12 cellular contexts compared by ENCODE assay signal in genomic region chr11:58963551-58964075, GRCh38. TPM values are rescaled to one million over a fixed set of nuclear protein-coding genes. Genes with fewer than 3 reads are reported as not detected.
DNase-seq lines count a peak whose midpoint lies in the region; ATAC-seq, FAIRE-seq and TF ChIP-seq lines count a peak whose summit lies in the region.
"Had no signal": no experiment of that assay in that cellular context is flagged by ENCODE, and none has a peak within 500 bp of the region (broad histone marks: within the 10 kb centered on the region; RNA-seq: fewer than 3 reads in every experiment).

No MANE protein-coding gene starts in this region.

- H3K79me2 ChIP-seq in H1 (ENCODE audit: control insufficient read depth in 1 of 2, insufficient read depth in 2 of 2, low read length in 2 of 2), result no peaks in the 10 kb centered on the region

- no peak overlapping the region for H3K56ac ChIP-seq in H1 (replicated peaks; ENCODE audit: insufficient read length, low read depth, low read length)

- H2BK20ac ChIP-seq in H1 (ENCODE audit: low read length), result no peak overlapping the region

- intact Hi-C loops in left ventricle myocardium inferior (cut with micrococcal nuclease), result no loop called here
- intact Hi-C loops in heart right ventricle (cut with DNase I), result loop anchor here in 1 of 10 donors (10.0 kb wide), 1 partner anchor 91 kb away; no protein-coding TSS in a partner anchor
- intact Hi-C loops in ovary (cut with DNase I), result no loop called here

- no peak overlapping the region for H3K23ac ChIP-seq in H1 (ENCODE audit: insufficient read length)

- no peak overlapping the region for H3K27ac ChIP-seq in left ventricle myocardium inferior (replicated peaks)
- no peak overlapping the region for H3K27ac ChIP-seq in heart right ventricle
- no peak overlapping the region for H3K27ac ChIP-seq in H1 (ENCODE audit: low read depth, low read length)
- no peak overlapping the region for H3K27ac ChIP-seq in liver (ENCODE audit: low read depth in 1 of 2, low read length in 2 of 2)
- no peak overlapping the region for H3K27ac ChIP-seq in ovary
- H3K27ac ChIP-seq: BLaER1 treated with 17β-estradiol and CSF1 and Interleukin-3, amounts not matched to agents 10 nM and 100 nM had no signal

- 10 to 11% methylated on average over 27 of the region's 27 CpGs for WGBS in heart right ventricle, 2 donors
- 17% methylated on average over 27 of the region's 27 CpGs; no CpG with 5 or more reads in 1 of the 2 experiments for WGBS in H1 (ENCODE audit: extremely low coverage in 1 of 2, insufficient coverage in 1 of 2, insufficient read length in 1 of 2, insufficient replicate concordance in 2 of 2, low coverage in 1 of 2, low lambda C conversion rate in 2 of 2, missing lambda C conversion rate in 1 of 2), 2 experiments
- 32% methylated on average over 27 of the region's 27 CpGs for WGBS in liver
- WGBS in ovary, 3 donors, result 9 to 24% (median 23%) methylated on average over 27 of the region's 27 CpGs

- H2BK15ac ChIP-seq in H1 (ENCODE audit: low read length), result peak overlapping the region; percentile 48; the same call in 1 of the 2 replicates

- H3K27me3 ChIP-seq in left ventricle myocardium inferior (ENCODE audit: low read depth) (peaks cover 79% of the 10 kb centered on the region), heart right ventricle (peaks cover 0 to 74% (median 35%) of the 10 kb centered on the region in 7 donors), H1 (replicated peaks in 1 of 4; ENCODE audit: control insufficient read depth in 3 of 4, extremely low read depth in 1 of 4, insufficient read depth in 3 of 4, low read length in 3 of 4) (peaks cover 0 to 16% (median 13%) of the 10 kb centered on the region in 4 experiments; a peak in 6 of 7 replicates), liver (ENCODE audit: control insufficient read depth in 4 of 4, insufficient read depth in 4 of 4, low read length in 3 of 4) (no peaks in the 10 kb centered on the region), ovary (no peaks in the 10 kb centered on the region)
- H3K27me3 ChIP-seq: BLaER1 treated with 17β-estradiol and CSF1 and Interleukin-3, amounts not matched to agents 10 nM and 100 nM had no signal

- no peak overlapping the region; the same call in 1 of the 2 replicates for H3K18ac ChIP-seq in H1 (ENCODE audit: extremely low read depth, low read length)

- peak overlapping the region; percentile 74; the same call in 1 of the 2 replicates for H2AFZ ChIP-seq in H1 (ENCODE audit: low read length)

- no peak overlapping the region for H2AK5ac ChIP-seq in H1 (ENCODE audit: low read depth, low read length)

- peak; percentile 91 for FAIRE-seq in H1 (lab: Jason Lieb, UNC)

- H3K9ac ChIP-seq in H1 (replicated peaks in 1 of 4; ENCODE audit: extremely low read depth in 1 of 4, low read depth in 3 of 4, low read length in 3 of 4) (peak overlapping the region in 1 of 4 experiments; percentile 13; a peak in 2 of 7 replicates), liver (ENCODE audit: low read depth in 1 of 2, low read length in 2 of 2) (no peak overlapping the region)
- H3K9ac ChIP-seq: BLaER1 treated with 17β-estradiol and CSF1 and Interleukin-3, amounts not matched to agents 10 nM and 100 nM had no signal

- H3K4ac ChIP-seq in H1 (replicated peaks; ENCODE audit: insufficient read length, low read depth, low read length), result no peak overlapping the region

- H4K8ac ChIP-seq in H1 (ENCODE audit: extremely low read depth, insufficient read depth, low read length), result no peak overlapping the region

- no peak for TF ChIP-seq CTCF in left ventricle myocardium inferior (IDR thresholded peaks at IDR 0.05; ENCODE audit: borderline replicate concordance)
- TF ChIP-seq CTCF in heart right ventricle (IDR thresholded peaks at IDR 0.05), result no peak
- TF ChIP-seq CTCF in H1 (IDR thresholded peaks at IDR 0.05; ENCODE audit: control extremely low read depth in 1 of 3, insufficient read depth in 1 of 3, low read depth in 1 of 3, low read length in 3 of 3), result peak; percentile 46 to 62 (median 53); a peak in 3 of 4 replicates
- TF ChIP-seq CTCF in liver (IDR thresholded peaks at IDR 0.05; ENCODE audit: low read depth, low read length, missing input control), result peak; percentile 15
- no peak for TF ChIP-seq CTCF in ovary (IDR thresholded peaks at IDR 0.05)

- H3K4me1 ChIP-seq in left ventricle myocardium inferior (no peaks in the 10 kb centered on the region), heart right ventricle (no peaks in the 10 kb centered on the region), H1 (replicated peaks in 1 of 4; ENCODE audit: control insufficient read depth in 3 of 4, insufficient read depth in 4 of 4, low read length in 3 of 4) (peaks cover 0 to 2% (median 0%) of the 10 kb centered on the region in 4 experiments; a peak in 1 of 7 replicates), liver (ENCODE audit: control insufficient read depth in 4 of 4, insufficient read depth in 4 of 4, low read length in 3 of 4) (peaks cover 0 to 6% (median 0%) of the 10 kb centered on the region in 4 donors), ovary (ENCODE audit: insufficient read depth) (no peaks in the 10 kb centered on the region)
- H3K4me1 ChIP-seq: BLaER1 treated with 17β-estradiol and CSF1 and Interleukin-3, amounts not matched to agents 10 nM and 100 nM had no signal

- TF ChIP-seq POLR2A in H1 (IDR thresholded peaks at IDR 0.05; ENCODE audit: control extremely low read depth in 1 of 2, low read depth in 2 of 2, low read length in 2 of 2), result peak in 1 of 2 experiments; percentile 50; a peak in 1 of 3 replicates
- TF ChIP-seq POLR2A in ovary (IDR thresholded peaks at IDR 0.05), result no peak

- H3K4me3 ChIP-seq in left ventricle myocardium inferior (peak overlapping the region; percentile 3), heart right ventricle (no peak overlapping the region), H1 (ENCODE audit: extremely low read depth in 1 of 4, insufficient read depth in 2 of 4, low read depth in 3 of 4, low read length in 4 of 4) (peak overlapping the region; percentile 26 to 56 (median 37); a peak in 5 of 8 replicates), liver (ENCODE audit: low read depth in 1 of 3, low read length in 3 of 3) (peak overlapping the region; percentile 13 to 50 (median 19)), ovary (no peak overlapping the region)
- H3K4me3 ChIP-seq: BLaER1 treated with 17β-estradiol and CSF1 and Interleukin-3, amounts not matched to agents 10 nM and 100 nM had no signal

- H2BK120ac ChIP-seq in H1 (replicated peaks; ENCODE audit: low read depth, low read length), result no peak overlapping the region

- H4K5ac ChIP-seq in H1 (ENCODE audit: insufficient read length, low read depth, low read length), result peak overlapping the region; percentile 48

- H2BK5ac ChIP-seq in H1 (ENCODE audit: low read depth, low read length), result no peak overlapping the region

- peak overlapping the region; percentile 60 to 79 for H3K4me2 ChIP-seq in H1 (ENCODE audit: insufficient read depth in 1 of 2, low read depth in 2 of 2, low read length in 2 of 2)
- H3K4me2 ChIP-seq: BLaER1 treated with 17β-estradiol and CSF1 and Interleukin-3, amounts not matched to agents 10 nM and 100 nM had no signal

- no peaks in the 10 kb centered on the region for H3K79me1 ChIP-seq in H1 (ENCODE audit: low read depth, low read length)

- H3K36me3 ChIP-seq in left ventricle myocardium inferior (no peaks in the 10 kb centered on the region), heart right ventricle (no peaks in the 10 kb centered on the region), H1 (ENCODE audit: control insufficient read depth in 2 of 4, insufficient read depth in 4 of 4, low read length in 3 of 4) (no peaks in the 10 kb centered on the region), liver (ENCODE audit: control insufficient read depth in 4 of 4, insufficient read depth in 3 of 4, low read depth in 1 of 4, low read length in 3 of 4) (no peaks in the 10 kb centered on the region), ovary (no peaks in the 10 kb centered on the region)
- H3K36me3 ChIP-seq: BLaER1 treated with 17β-estradiol and CSF1 and Interleukin-3, amounts not matched to agents 10 nM and 100 nM had no signal

- TF ChIP-seq EP300 in H1 (IDR thresholded peaks at IDR 0.05; ENCODE audit: borderline replicate concordance in 1 of 2, low read depth in 2 of 2, low read length in 2 of 2) (no peak), ovary (IDR thresholded peaks at IDR 0.05) (no peak)

- H3K23me2 ChIP-seq in H1 (ENCODE audit: low read depth, low read length), result no peaks in the 10 kb centered on the region; the same call in 1 of the 2 replicates

- POLR2A ChIA-PET in H1 (lab: Charles Lee; ENCODE audit: partially characterized antibody), result interaction anchor here (0.8 to 1.5 kb wide), 8 partner anchors 34 to 180 kb away, joined by 3 to 5 read pairs (median 3); partner anchors contain the start of gene FAM111B

- no peak for DNase-seq in left ventricle myocardium inferior
- DNase-seq in heart right ventricle, result no peak
- DNase-seq in H1 (ENCODE audit: low read depth in 1 of 2, low spot score in 2 of 2), result peak; percentile 70 to 80
- DNase-seq in ureter (ENCODE audit: low spot score), result peak; percentile 46
- DNase-seq in GM19240 (ENCODE audit: insufficient read length, low spot score), result no peak
- DNase-seq in ovary, result no peak
- no peak for DNase-seq in activated CD4-positive, alpha-beta T cell treated with anti-CD3 and anti-CD28 coated beads, Interleukin-2, amount 50 U/mL, for 1 hour
- DNase-seq: activated effector memory CD4-positive, alpha-beta T cell treated with Interleukin-2 at 50 U/mL for 16 hours; head of caudate nucleus; T-helper 2 cell had no signal

- CTCF ChIA-PET in H1 (lab: Charles Lee; ENCODE audit: partially characterized antibody), result interaction anchor here (0.6 to 2.9 kb wide), 16 partner anchors 8 to 1050 kb away, joined by 3 to 12 read pairs (median 4); no protein-coding TSS in a partner anchor

- H3K14ac ChIP-seq in H1 (ENCODE audit: insufficient read length), result no peak overlapping the region

- 0 out of 2 replicates have a peak overlapping the region, but pooled peaks have one; percentile 64 for H2BK12ac ChIP-seq in H1 (ENCODE audit: low read depth, low read length)

- no peak overlapping the region for H4K91ac ChIP-seq in H1 (replicated peaks; ENCODE audit: insufficient read length, low read length)

- peak; percentile 62 to 66 for TF ChIP-seq RAD21 in H1 (IDR thresholded peaks at IDR 0.05 in 1 of 2, conservative IDR thresholded peaks at IDR 0.05 in 1 of 2; ENCODE audit: low read depth in 2 of 2, low read length in 2 of 2)
- TF ChIP-seq RAD21 in liver (IDR thresholded peaks at IDR 0.05), result peak; percentile 62 to 72

- no peak for ATAC-seq in heart right ventricle

- H3K9me3 ChIP-seq in left ventricle myocardium inferior (replicated peaks), result no peaks in the 10 kb centered on the region
- no peaks in the 10 kb centered on the region for H3K9me3 ChIP-seq in heart right ventricle
- H3K9me3 ChIP-seq in H1 (ENCODE audit: insufficient read depth in 2 of 2, low read depth in 1 of 2, low read length in 1 of 2), result no peaks in the 10 kb centered on the region
- H3K9me3 ChIP-seq in liver (ENCODE audit: control insufficient read depth in 4 of 4, low read length in 3 of 4), result no peaks in the 10 kb centered on the region
- no peaks in the 10 kb centered on the region for H3K9me3 ChIP-seq in ovary

- no peaks in the 10 kb centered on the region for H4K20me1 ChIP-seq in H1 (replicated peaks in 1 of 2; ENCODE audit: control insufficient read depth in 1 of 2, insufficient read depth in 2 of 2, low read length in 2 of 2)
- H4K20me1 ChIP-seq: BLaER1 treated with 17β-estradiol and CSF1 and Interleukin-3, amounts not matched to agents 10 nM and 100 nM had no signal

RNA-seq across cellular contexts. Expression of gene GLYATL1, which starts 24.3 kb away (rescaled TPM):
- not detected for total RNA-seq in left ventricle myocardium inferior
- total RNA-seq in heart right ventricle, result not detected
- under 1 TPM in 1 of 2 donors, not detected in 1; 0.06 TPM for polyA plus RNA-seq in heart right ventricle
- total RNA-seq in H1 (2021; fragmentation: NEBNext Ultra II Directional; extraction: Animal tissue kit (Norgen Biotek cat#: 25700)), result 10.7 and 11.5 TPM in 2 replicates
- polyA plus RNA-seq in H1 (2011; rRNA removed), result 5.2 and 8.6 TPM in 2 replicates
- 12.8 TPM for polyA plus RNA-seq in H1 (2011; cell fraction: cytosol; rRNA removed)
- polyA plus RNA-seq in H1 (2011; cell fraction: nucleus; rRNA removed), result 5.0 TPM
- 10.5 to 17.3 TPM (median 11.4 TPM) in 4 replicates for polyA plus RNA-seq in H1 (2012, experiment 1 of 2)
- polyA plus RNA-seq in H1 (2012, experiment 2 of 2), result 2.5 TPM
- 7.4 TPM for polyA plus RNA-seq in H1 (2013, experiment 1 of 2)
- 8.1 TPM for polyA plus RNA-seq in H1 (2013, experiment 2 of 2)
- 16.0 and 17.7 TPM in 2 replicates for polyA minus RNA-seq in H1 (2011; rRNA and poly(A)+ RNA removed)
- polyA minus RNA-seq in H1 (2011; cell fraction: cytosol; rRNA and poly(A)+ RNA removed), result 6.9 TPM
- 13.4 TPM for polyA minus RNA-seq in H1 (2011; cell fraction: nucleus; rRNA and poly(A)+ RNA removed)
- 100 to 1,000 TPM in 1 of 2 donors, 10 to 100 TPM in 1; 64.9 to 622 TPM for total RNA-seq in liver
- 100 to 1,000 TPM; 246 to 248 TPM for polyA plus RNA-seq in liver
- 2.4 TPM for total RNA-seq in ureter
- total RNA-seq in ovary, result 1 to 10 TPM in 1 of 7 donors, under 1 TPM in 1, not detected in 5; 0.23 to 1.5 TPM
- polyA plus RNA-seq in ovary, result under 1 TPM in 1 of 2 donors, not detected in 1; 0.02 TPM

Comparison
In these comparisons a context has a peak if more than half of its experiments do, and no peak if none do; other contexts are left out.
1. H3K4me3 ChIP-seq: peak in left ventricle myocardium inferior (single experiment), H1 (4 of 4) and liver (3 of 3); none in heart right ventricle (0 of 10) and ovary (single experiment).
2. DNase-seq: peak in H1 (2 of 2) and ureter (single experiment); none in left ventricle myocardium inferior (single experiment), heart right ventricle (0 of 2), GM19240 (single experiment), ovary (0 of 5) and activated CD4-positive, alpha-beta T cell treated with anti-CD3 and anti-CD28 coated beads, Interleukin-2, amount 50 U/mL, for 1 hour (single experiment).
3. CTCF ChIP-seq: peak in H1 (3 of 3) and liver (single experiment); none in left ventricle myocardium inferior (single experiment), heart right ventricle (0 of 9) and ovary (0 of 3).